Comparison of ENCODE assay signal across 8 cellular contexts in the genomic region with DNA sequence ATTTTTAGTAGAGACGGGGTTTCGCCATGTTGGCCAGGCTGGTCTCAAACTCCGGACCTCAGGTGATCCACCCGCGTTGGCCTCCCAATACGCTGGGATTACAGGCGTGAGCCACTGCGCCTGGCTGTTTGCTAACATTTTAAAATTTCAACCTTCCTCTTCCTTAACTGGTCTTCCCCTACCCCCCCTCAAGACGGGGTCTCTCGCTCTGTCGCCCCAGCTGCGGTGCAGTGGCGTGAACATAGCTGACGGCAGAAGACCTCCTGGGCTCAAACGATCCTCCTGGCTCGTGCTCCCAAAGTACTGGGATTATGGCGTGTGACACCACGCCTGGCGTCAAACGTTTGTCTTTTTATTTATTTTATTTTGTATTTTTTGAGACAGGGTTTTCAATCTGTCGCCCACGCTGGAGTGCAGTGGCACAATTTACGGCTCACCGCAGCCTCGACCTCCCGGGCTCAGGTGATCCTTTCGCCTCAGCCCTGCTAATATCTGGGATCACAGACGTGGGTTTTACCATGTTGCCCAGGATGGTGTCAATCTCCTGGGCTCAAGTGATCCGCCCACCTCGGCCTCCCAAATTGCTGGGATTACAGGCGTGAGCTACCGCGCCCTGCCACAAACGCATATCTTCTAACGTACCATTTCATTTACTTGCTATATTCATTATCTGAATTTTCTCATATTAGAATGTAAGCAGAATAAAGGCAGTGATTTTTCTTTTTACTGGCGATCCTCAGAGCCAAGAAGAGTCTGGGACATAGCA. TPM values are rescaled to one million over a fixed set of nuclear protein-coding genes. Genes with fewer than 3 reads are reported as not detected.
A peak's percentile ranks its signal among the peaks of the same experiment; 100 is the strongest.
DNase-seq lines count a peak whose midpoint lies in the region; ATAC-seq, FAIRE-seq and TF ChIP-seq lines count a peak whose summit lies in the region.

No MANE protein-coding gene starts in this region.

- no peaks in the 10 kb centered on the region for H3K9me3 Mint-ChIP-seq in stimulated activated naive CD8-positive, alpha-beta T cell treated with anti-CD3 and anti-CD28 coated beads, Interleukin-15, Interleukin-2, amounts not matched to agents 100 ng/mL and 50 ng/mL, for 24 hours

- H3K4ac ChIP-seq in mesenchymal stem cell (ENCODE audit: low read depth in 1 of 2, low read length in 2 of 2), result no peak overlapping the region

- H3K4me3 ChIP-seq in GM12878 (peak overlapping the region; percentile 83), mesenchymal stem cell (ENCODE audit: insufficient read depth in 1 of 2, low read depth in 1 of 2, low read length in 2 of 2) (peak overlapping the region in 1 of 2 experiments; percentile 98), vagina (peak overlapping the region; percentile 84 to 90)

- H2AK5ac ChIP-seq in mesenchymal stem cell (ENCODE audit: low read length, severe bottlenecking), result no peak overlapping the region

- POLR2A ChIA-PET in GM12878 (lab: Charles Lee), result interaction anchor here (0.6 to 1.8 kb wide), 4 partner anchors 13 to 419 kb away, joined by 3 to 6 read pairs (median 4); no protein-coding TSS in a partner anchor

- H4K8ac ChIP-seq in mesenchymal stem cell (ENCODE audit: low read length), result peak overlapping the region; percentile 35

- H3K23ac ChIP-seq in mesenchymal stem cell (ENCODE audit: low read length in 2 of 2), result no peak overlapping the region

- H2BK15ac ChIP-seq in mesenchymal stem cell (ENCODE audit: low read depth, poor library complexity, severe bottlenecking), result no peak overlapping the region

- no TSS peak for BruUV-seq in GM12878 (replicated peaks; lab: Mats Ljungman, UMichigan)

- H2BK12ac ChIP-seq in mesenchymal stem cell (ENCODE audit: low read length in 2 of 2), result no peak overlapping the region

- H3K4me3 Mint-ChIP-seq in stimulated activated naive CD8-positive, alpha-beta T cell treated with anti-CD3 and anti-CD28 coated beads, Interleukin-15, Interleukin-2, amounts not matched to agents 100 ng/mL and 50 ng/mL, for 24 hours, result peak overlapping the region; percentile 91

- 91% methylated on average over 36 of the region's 36 CpGs for WGBS in GM12878 (ENCODE audit: insufficient coverage, insufficient replicate concordance, low lambda C conversion rate, missing lambda C conversion rate)
- 79% methylated on average over 31 of the region's 36 CpGs for WGBS in mesenchymal stem cell

- H2AFZ ChIP-seq in GM12878 (ENCODE audit: control insufficient read depth, low read depth, low read length) (peak overlapping the region; percentile 83), mesenchymal stem cell (ENCODE audit: low read depth, low read length) (no peak overlapping the region)

- H3K4me1 Mint-ChIP-seq in stimulated activated naive CD8-positive, alpha-beta T cell treated with anti-CD3 and anti-CD28 coated beads, Interleukin-15, Interleukin-2, amounts not matched to agents 100 ng/mL and 50 ng/mL, for 24 hours (ENCODE audit: low read depth), result peaks cover 36% of the 10 kb centered on the region

- H3K79me1 ChIP-seq in mesenchymal stem cell (replicated peaks; ENCODE audit: low read length, poor library complexity, severe bottlenecking), result peaks cover 8% of the 10 kb centered on the region

- H3K9ac ChIP-seq in GM12878 (ENCODE audit: control insufficient read depth, insufficient read depth, low read length) (peak overlapping the region; percentile 72), mesenchymal stem cell (ENCODE audit: low read length) (peak overlapping the region; percentile 87)

- peak overlapping the region; percentile 98 for H3K27ac Mint-ChIP-seq in stimulated activated naive CD8-positive, alpha-beta T cell treated with anti-CD3 and anti-CD28 coated beads, Interleukin-15, Interleukin-2, amounts not matched to agents 100 ng/mL and 50 ng/mL, for 24 hours

- RAD21 ChIA-PET in GM12878 (lab: Charles Lee; ENCODE audit: unreplicated experiment), result interaction anchor here (0.8 to 2.2 kb wide), 8 partner anchors 14 to 505 kb away, joined by 3 to 13 read pairs (median 6); a partner anchor contains a TSS

- H2BK120ac ChIP-seq in mesenchymal stem cell (ENCODE audit: low read depth, low read length), result no peak overlapping the region

- in situ Hi-C loops in GM12878 (cut with MboI), result no loop called here

- TF ChIP-seq POLR2A in GM12878 (IDR thresholded peaks at IDR 0.05; ENCODE audit: low read depth, low read length) (no peak), vagina (IDR thresholded peaks at IDR 0.05) (no peak)

- no peaks in the 10 kb centered on the region for H4K20me1 ChIP-seq in GM12878 (ENCODE audit: control insufficient read depth, insufficient read depth)

- peaks cover 6% of the 10 kb centered on the region for H3K4me1 ChIP-seq in GM12878 (ENCODE audit: control insufficient read depth, insufficient read depth, low read length)
- H3K4me1 ChIP-seq in mesenchymal stem cell (ENCODE audit: control insufficient read depth, insufficient read depth, low read depth, low read length), result peaks cover 6% of the 10 kb centered on the region
- peaks cover 18% of the 10 kb centered on the region for H3K4me1 ChIP-seq in vagina

- no peak for TF ChIP-seq CTCF in GM12878 (IDR thresholded peaks at IDR 0.05 in 2 of 3, conservative IDR thresholded peaks at IDR 0.05 in 1 of 3; ENCODE audit: control insufficient read depth in 2 of 3, extremely low read depth in 1 of 3, insufficient read depth in 1 of 3, low read depth in 3 of 3, low read length in 3 of 3)
- TF ChIP-seq CTCF in vagina (IDR thresholded peaks at IDR 0.05), result no peak

- peaks cover 20% of the 10 kb centered on the region for H3K36me3 Mint-ChIP-seq in stimulated activated naive CD8-positive, alpha-beta T cell treated with anti-CD3 and anti-CD28 coated beads, Interleukin-15, Interleukin-2, amounts not matched to agents 100 ng/mL and 50 ng/mL, for 24 hours (ENCODE audit: low read depth)

- FAIRE-seq in GM12878 (lab: Jason Lieb, UNC), result no peak

- H3K9me3 ChIP-seq in GM12878 (replicated peaks; ENCODE audit: control insufficient read depth, insufficient read depth, low read length) (peaks cover 5% of the 10 kb centered on the region; the same call in 2 of the 3 replicates), mesenchymal stem cell (ENCODE audit: control insufficient read depth, low read length) (no peaks in the 10 kb centered on the region), vagina (no peaks in the 10 kb centered on the region)

- SMC1A ChIA-PET in GM12878 (lab: Charles Lee; ENCODE audit: uncharacterized antibody, unreplicated experiment), result interaction anchor here (0.9 to 2.1 kb wide), 6 partner anchors 13 to 382 kb away, joined by 3 to 8 read pairs (median 4); a partner anchor contains a TSS

- H3K36me3 ChIP-seq in GM12878 (ENCODE audit: control insufficient read depth in 2 of 2, insufficient read depth in 2 of 2, low read length in 1 of 2) (no peaks in the 10 kb centered on the region; a peak in 1 of 4 replicates), mesenchymal stem cell (ENCODE audit: control insufficient read depth in 1 of 2, insufficient read depth in 2 of 2, low read depth in 1 of 2, low read length in 2 of 2) (no peaks in the 10 kb centered on the region), vagina (no peaks in the 10 kb centered on the region)

- H2BK5ac ChIP-seq in mesenchymal stem cell (ENCODE audit: low read depth, low read length, poor library complexity, severe bottlenecking), result no peak overlapping the region

- no peak for TF ChIP-seq EP300 in GM12878 (IDR thresholded peaks at IDR 0.05; ENCODE audit: borderline replicate concordance in 1 of 2, control insufficient read depth in 1 of 2, low read depth in 2 of 2, low read length in 2 of 2)

- peaks cover 32% of the 10 kb centered on the region for H3K79me2 ChIP-seq in GM12878 (ENCODE audit: control insufficient read depth, insufficient read depth, low read length)

- DNase-seq in stimulated activated naive CD8-positive, alpha-beta T cell treated with anti-CD3 and anti-CD28 coated beads, Interleukin-15, Interleukin-2, amounts not matched to agents 100 U/mL and 50 U/mL, for 24 hours, result no peak
- DNase-seq in GM12878 (ENCODE audit: low read depth, low spot score) (no peak), mesenchymal stem cell (no peak), vagina (ENCODE audit: extremely low spot score in 2 of 2) (no peak), T1000 (lab: John Stamatoyannopoulos, UW) (no peak)
- DNase-seq in activated CD4-positive, CD25-positive, alpha-beta regulatory T cell treated with anti-CD3 and anti-CD28 coated beads, Interleukin-2, amount 50 U/mL, for 72 hours, result no peak

- intact Hi-C loops in GM12878 (cut with micrococcal nuclease; ENCODE audit: unreplicated experiment) (loop anchor here (5.0 kb wide), 1 partner anchor 420 kb away; no protein-coding TSS in a partner anchor), vagina (cut with DNase I) (no loop called here)

- H3K27me3 ChIP-seq in GM12878 (replicated peaks in 1 of 2; ENCODE audit: control insufficient read depth in 2 of 2, insufficient read depth in 2 of 2, low read length in 1 of 2) (no peaks in the 10 kb centered on the region; a peak in 1 of 4 replicates), mesenchymal stem cell (ENCODE audit: control insufficient read depth in 1 of 2, insufficient read depth in 1 of 2, low read length in 2 of 2) (no peaks in the 10 kb centered on the region), vagina (no peaks in the 10 kb centered on the region)

- no peak overlapping the region for H3K18ac ChIP-seq in mesenchymal stem cell (ENCODE audit: low read depth in 1 of 2, low read length in 2 of 2)

- peak overlapping the region; percentile 98 for H3K4me2 ChIP-seq in GM12878 (ENCODE audit: control insufficient read depth, insufficient read depth)
- peak overlapping the region; percentile 96 for H3K4me2 ChIP-seq in mesenchymal stem cell (ENCODE audit: low read length, poor library complexity, severe bottlenecking)

- no peak overlapping the region for H4K91ac ChIP-seq in mesenchymal stem cell (ENCODE audit: low read length)

- no peak for ATAC-seq in stimulated activated naive CD8-positive, alpha-beta T cell treated with anti-CD3 and anti-CD28 coated beads, Interleukin-15, Interleukin-2, amounts not matched to agents 100 U/mL and 50 U/mL, for 24 hours
- ATAC-seq in GM12878, result no peak
- no peak for ATAC-seq in GM19324 (IDR thresholded peaks at IDR 0.05; ENCODE audit: low FRiP score, unreplicated experiment)

- H3K27me3 Mint-ChIP-seq in stimulated activated naive CD8-positive, alpha-beta T cell treated with anti-CD3 and anti-CD28 coated beads, Interleukin-15, Interleukin-2, amounts not matched to agents 100 ng/mL and 50 ng/mL, for 24 hours, result no peaks in the 10 kb centered on the region

- no peak overlapping the region for H3K14ac ChIP-seq in mesenchymal stem cell (ENCODE audit: low read length in 2 of 2)

- no peak for TF ChIP-seq RAD21 in GM12878 (IDR thresholded peaks at IDR 0.05; ENCODE audit: insufficient read depth, low read depth, low read length)

- peak overlapping the region; percentile 85; the same call in 1 of the 2 replicates for H3K27ac ChIP-seq in GM12878 (ENCODE audit: control insufficient read depth, insufficient read depth)
- peak overlapping the region; percentile 78 for H3K27ac ChIP-seq in mesenchymal stem cell (ENCODE audit: low read length, poor library complexity, severe bottlenecking)
- H3K27ac ChIP-seq in vagina, result no peak overlapping the region

- CTCF ChIA-PET in GM12878 (lab: Yijun Ruan, JAX), result interaction anchor here (0.8 to 3.0 kb wide), 7 partner anchors 14 to 705 kb away, joined by 3 to 19 read pairs (median 8); no protein-coding TSS in a partner anchor

RNA-seq across cellular contexts. Expression of a gene that starts 1.0 kb away (rescaled TPM):
- 43.4 and 46.3 TPM in 2 replicates for total RNA-seq in GM12878 (2013; cell fraction: nucleolus; rRNA removed)
- total RNA-seq in GM12878 (2014; rRNA removed) (57.2 and 58.9 TPM in 2 replicates), GM12878 (2014; rRNA removed; fragmentation: Illumina TruSeq; extraction: Trizol) (63.0 and 65.7 TPM in 2 replicates), GM12878 (2021) (51.1 and 53.8 TPM in 2 replicates), vagina (9.3 TPM)
- 15.9 TPM for polyA plus RNA-seq in GM12878 (2011; ENCODE audit: low read depth)
- polyA plus RNA-seq in GM12878 (2011; rRNA removed) (51.9 and 89.4 TPM in 2 replicates), GM12878 (2014; fragmentation: Illumina TruSeq; extraction: Trizol) (63.0 and 73.4 TPM in 2 replicates), GM12878 (2014; fragmentation: Nextera tagmentation; extraction: Ambion mirVana) (10 to 100 TPM; 24.3 to 31.3 TPM), GM12878 (2014; rRNA removed) (40.0 and 42.4 TPM in 2 replicates), GM12878 (2016; fragmentation: Nextera tagmentation; extraction: Ambion mirVana) (10 to 100 TPM; 89.4 to 94.4 TPM)
- 20.9 and 22.9 TPM in 2 replicates for polyA plus RNA-seq in GM12878 (2011; cell fraction: cytosol; rRNA removed)
- 18.2 and 26.4 TPM in 2 replicates for polyA plus RNA-seq in GM12878 (2011; cell fraction: nucleus; rRNA removed)
- 19.8 and 26.1 TPM in 2 replicates for polyA plus RNA-seq in GM12878 (2012)
- polyA minus RNA-seq in GM12878 (2011; rRNA and poly(A)+ RNA removed), result 29.4 and 47.7 TPM in 2 replicates
- polyA minus RNA-seq in GM12878 (2011; cell fraction: cytosol; rRNA and poly(A)+ RNA removed), result 15.5 and 18.0 TPM in 2 replicates
- 11.8 and 23.3 TPM in 2 replicates for polyA minus RNA-seq in GM12878 (2011; cell fraction: nucleus; rRNA and poly(A)+ RNA removed)
- 7.3 TPM for polyA plus RNA-seq in mesenchymal stem cell (2013, experiment 1 of 2)
- polyA plus RNA-seq in mesenchymal stem cell (2013, experiment 2 of 2), result 7.8 TPM

RNA-seq across cellular contexts. Expression of a gene that starts 32.9 kb away (rescaled TPM):
- total RNA-seq in GM12878 (2013; cell fraction: nucleolus; rRNA removed), result 2.0 and 2.8 TPM in 2 replicates
- total RNA-seq in GM12878 (2014; rRNA removed) (0.56 and 1.1 TPM in 2 replicates), GM12878 (2014; rRNA removed; fragmentation: Illumina TruSeq; extraction: Trizol) (0.46 and 1.3 TPM in 2 replicates), GM12878 (2021) (1.3 and 2.4 TPM in 2 replicates), vagina (1.2 TPM)
- not detected for polyA plus RNA-seq in GM12878 (2011; ENCODE audit: low read depth)
- polyA plus RNA-seq in GM12878 (2011; rRNA removed) (0.19 and 0.37 TPM in 2 replicates), GM12878 (2014; fragmentation: Illumina TruSeq; extraction: Trizol) (1.1 and 2.3 TPM in 2 replicates), GM12878 (2014; fragmentation: Nextera tagmentation; extraction: Ambion mirVana) (1 to 10 TPM in 1 of 2 experiments, under 1 TPM in 1; 0.85 to 1.4 TPM), GM12878 (2014; rRNA removed) (0.65 and 1.1 TPM in 2 replicates), GM12878 (2016; fragmentation: Nextera tagmentation; extraction: Ambion mirVana) (1 to 10 TPM in 1 of 2 experiments, under 1 TPM in 1; 0.95 to 1.2 TPM)
- polyA plus RNA-seq in GM12878 (2011; cell fraction: cytosol; rRNA removed), result 0.04 and 0.12 TPM in 2 replicates
- 0.21 TPM in 1 of 2 replicates, not detected in the other for polyA plus RNA-seq in GM12878 (2011; cell fraction: nucleus; rRNA removed)
- 0.13 and 0.27 TPM in 2 replicates for polyA plus RNA-seq in GM12878 (2012)
- polyA minus RNA-seq in GM12878 (2011; rRNA and poly(A)+ RNA removed), result 0.31 TPM in 1 of 2 replicates, not detected in the other
- not detected in 2 replicates for polyA minus RNA-seq in GM12878 (2011; cell fraction: cytosol; rRNA and poly(A)+ RNA removed)
- not detected in 2 replicates for polyA minus RNA-seq in GM12878 (2011; cell fraction: nucleus; rRNA and poly(A)+ RNA removed)
- 0.37 TPM for polyA plus RNA-seq in mesenchymal stem cell (2013, experiment 1 of 2)
- polyA plus RNA-seq in mesenchymal stem cell (2013, experiment 2 of 2), result 0.38 TPM
